23 cellular contexts compared by ENCODE assay signal in the genomic region with DNA sequence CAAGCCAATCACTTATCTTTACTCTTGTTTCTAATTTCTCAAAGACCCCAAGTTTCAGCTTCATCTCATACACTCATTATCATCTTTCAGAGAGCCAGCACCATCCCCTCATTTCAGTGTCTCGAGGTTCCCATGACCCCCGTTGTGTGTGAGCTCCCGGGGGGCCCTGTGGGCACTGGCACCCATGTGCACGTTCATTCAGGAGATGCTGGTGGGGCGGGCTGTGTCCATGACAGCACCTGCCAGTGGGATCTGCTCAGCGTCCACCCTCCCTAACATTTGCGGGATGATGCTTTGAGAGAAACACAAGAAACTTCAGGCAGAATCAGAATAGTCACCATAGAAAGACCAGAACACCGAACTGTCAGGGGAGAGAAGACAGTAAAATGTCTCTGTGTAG.
DNase-seq lines count a peak whose midpoint lies in the region; ATAC-seq, FAIRE-seq and TF ChIP-seq lines count a peak whose summit lies in the region.
"Had no signal": no experiment of that assay in that cellular context is flagged by ENCODE, and none has a peak within 500 bp of the region (broad histone marks: within the 10 kb centered on the region; RNA-seq: fewer than 3 reads in every experiment).

No MANE protein-coding gene starts in this region.

- H3K9me3 Mint-ChIP-seq in activated CD4-positive, alpha-beta memory T cell treated with anti-CD3 and anti-CD28 coated beads for 36 hours: no peaks in the 10 kb centered on the region
- H3K9me3 Mint-ChIP-seq in activated CD4-positive, alpha-beta memory T cell treated with anti-CD3 and anti-CD28 coated beads, Interleukin-2, amount 10 ng/mL, durations not matched to agents 7 days and 5 days: no peaks in the 10 kb centered on the region
- H3K9me3 Mint-ChIP-seq in activated CD8-positive, alpha-beta T cell treated with anti-CD3 and anti-CD28 coated beads, Interleukin-2, amount 10 ng/mL, durations not matched to agents 7 days and 5 days (ENCODE audit: insufficient read depth): no peaks in the 10 kb centered on the region
- H3K9me3 Mint-ChIP-seq: H9 had no signal

- H3K9me3 ChIP-seq in kidney (ENCODE audit: control insufficient read depth in 1 of 2, low read length in 2 of 2) (no peaks in the 10 kb centered on the region), mammary epithelial cell (replicated peaks; ENCODE audit: insufficient read depth, low read length) (no peaks in the 10 kb centered on the region)
- H3K9me3 ChIP-seq: MG63, Peyer's patch had no signal

- dilution Hi-C loops in mammary epithelial cell (cut with HindIII; ENCODE audit: low sequenced_read_pairs): no loop called here

- intact Hi-C loops in activated CD4-positive, alpha-beta memory T cell treated with anti-CD3 and anti-CD28 coated beads for 36 hours (cut with micrococcal nuclease): no loop called here
- intact Hi-C loops in kidney (cut with DNase I): no loop called here
- intact Hi-C loops in mammary epithelial cell (cut with micrococcal nuclease): no loop called here

- in situ Hi-C loops in mammary epithelial cell (cut with MboI; ENCODE audit: low sequenced_read_pairs in 2 of 2): loop anchor here in 1 of 2 donors (25.0 kb wide), 1 partner anchor 200 kb away; no protein-coding TSS in a partner anchor

- H3K9ac ChIP-seq in kidney (ENCODE audit: low read length in 2 of 2) (no peak overlapping the region), mammary epithelial cell (ENCODE audit: insufficient read depth, low read length) (no peak overlapping the region)

- H3K27me3 Mint-ChIP-seq in activated CD4-positive, alpha-beta memory T cell treated with anti-CD3 and anti-CD28 coated beads for 36 hours: no peaks in the 10 kb centered on the region
- H3K27me3 Mint-ChIP-seq in activated CD4-positive, alpha-beta memory T cell treated with anti-CD3 and anti-CD28 coated beads, Interleukin-2, amount 10 ng/mL, durations not matched to agents 7 days and 5 days: no peaks in the 10 kb centered on the region
- no peaks in the 10 kb centered on the region for H3K27me3 Mint-ChIP-seq in activated CD8-positive, alpha-beta T cell treated with anti-CD3 and anti-CD28 coated beads, Interleukin-2, amount 10 ng/mL, durations not matched to agents 7 days and 5 days (ENCODE audit: low read depth)

- no peak overlapping the region for H3K4me2 ChIP-seq in mammary epithelial cell (ENCODE audit: insufficient read depth, low read depth, low read length)

- no TSS peak for BruUV-seq in mammary epithelial cell (replicated peaks; lab: Mats Ljungman, UMichigan)

- H3K4me1 ChIP-seq in kidney (ENCODE audit: control insufficient read depth in 1 of 2, insufficient read depth in 1 of 2, low read depth in 1 of 2, low read length in 2 of 2) (peaks cover 0 to 3% of the 10 kb centered on the region in 2 donors), mammary epithelial cell (ENCODE audit: insufficient read depth, low read length) (peaks cover 21% of the 10 kb centered on the region)
- H3K4me1 ChIP-seq: Peyer's patch had no signal

- H3K4me3 Mint-ChIP-seq in activated CD4-positive, alpha-beta memory T cell treated with anti-CD3 and anti-CD28 coated beads for 36 hours: no peak overlapping the region
- H3K4me3 Mint-ChIP-seq in activated CD4-positive, alpha-beta memory T cell treated with anti-CD3 and anti-CD28 coated beads, Interleukin-2, amount 10 ng/mL, durations not matched to agents 7 days and 5 days: no peak overlapping the region
- no peak overlapping the region for H3K4me3 Mint-ChIP-seq in activated CD8-positive, alpha-beta T cell treated with anti-CD3 and anti-CD28 coated beads, Interleukin-2, amount 10 ng/mL, durations not matched to agents 7 days and 5 days

- peak overlapping the region; percentile 25 for H3K27ac Mint-ChIP-seq in activated CD4-positive, alpha-beta memory T cell treated with anti-CD3 and anti-CD28 coated beads for 36 hours
- no peak overlapping the region for H3K27ac Mint-ChIP-seq in activated CD4-positive, alpha-beta memory T cell treated with anti-CD3 and anti-CD28 coated beads, Interleukin-2, amount 10 ng/mL, durations not matched to agents 7 days and 5 days
- peak overlapping the region; percentile 8 for H3K27ac Mint-ChIP-seq in activated CD8-positive, alpha-beta T cell treated with anti-CD3 and anti-CD28 coated beads, Interleukin-2, amount 10 ng/mL, durations not matched to agents 7 days and 5 days
- H3K27ac Mint-ChIP-seq: H9 had no signal

- FAIRE-seq in kidney (lab: Jason Lieb, UNC): no peak
- FAIRE-seq: HTR-8/SVneo had no signal

- H4K20me1 ChIP-seq in mammary epithelial cell (ENCODE audit: insufficient read depth, low read length): no peaks in the 10 kb centered on the region

- no peak for ATAC-seq in activated CD8-positive, alpha-beta T cell treated with anti-CD3 and anti-CD28 coated beads, Interleukin-2, amount 10 ng/mL, durations not matched to agents 7 days and 5 days
- ATAC-seq in HG03571 (IDR thresholded peaks at IDR 0.05; ENCODE audit: unreplicated experiment): no peak
- ATAC-seq: Right ventricle myocardium inferior had no signal

- H3K36me3 Mint-ChIP-seq in activated CD4-positive, alpha-beta memory T cell treated with anti-CD3 and anti-CD28 coated beads for 36 hours: peaks cover 10% of the 10 kb centered on the region
- H3K36me3 Mint-ChIP-seq in activated CD4-positive, alpha-beta memory T cell treated with anti-CD3 and anti-CD28 coated beads, Interleukin-2, amount 10 ng/mL, durations not matched to agents 7 days and 5 days (ENCODE audit: low read depth): peaks cover 51% of the 10 kb centered on the region
- H3K36me3 Mint-ChIP-seq in activated CD8-positive, alpha-beta T cell treated with anti-CD3 and anti-CD28 coated beads, Interleukin-2, amount 10 ng/mL, durations not matched to agents 7 days and 5 days (ENCODE audit: low read depth): peaks cover 45% of the 10 kb centered on the region

- no peaks in the 10 kb centered on the region for H3K27me3 ChIP-seq in mammary epithelial cell (ENCODE audit: insufficient read depth, low read length)
- H3K27me3 ChIP-seq: MG63, Peyer's patch had no signal

- peaks cover 24% of the 10 kb centered on the region for H3K4me1 Mint-ChIP-seq in activated CD4-positive, alpha-beta memory T cell treated with anti-CD3 and anti-CD28 coated beads for 36 hours (ENCODE audit: low read depth)
- peaks cover 7% of the 10 kb centered on the region for H3K4me1 Mint-ChIP-seq in activated CD4-positive, alpha-beta memory T cell treated with anti-CD3 and anti-CD28 coated beads, Interleukin-2, amount 10 ng/mL, durations not matched to agents 7 days and 5 days
- H3K4me1 Mint-ChIP-seq in activated CD8-positive, alpha-beta T cell treated with anti-CD3 and anti-CD28 coated beads, Interleukin-2, amount 10 ng/mL, durations not matched to agents 7 days and 5 days (ENCODE audit: low read depth): peaks cover 9% of the 10 kb centered on the region

- 90% methylated on average over 8 of the region's 8 CpGs for WGBS in mammary epithelial cell (ENCODE audit: low coverage, missing lambda C conversion rate)

- peaks cover 9% of the 10 kb centered on the region for H3K79me2 ChIP-seq in mammary epithelial cell (ENCODE audit: insufficient read depth, low read length)

- CTCF ChIA-PET in activated CD4-positive, alpha-beta memory T cell treated with anti-CD3 and anti-CD28 coated beads for 36 hours (lab: Charles Lee): interaction anchor here (1.8 to 5.5 kb wide), 3 partner anchors 9 to 28 kb away, joined by 5 to 26 read pairs (median 6); no protein-coding TSS in a partner anchor
- CTCF ChIA-PET in activated CD4-positive, alpha-beta memory T cell treated with anti-CD3 and anti-CD28 coated beads, Interleukin-2, amount 10 ng/mL, durations not matched to agents 7 days and 5 days (lab: Charles Lee): interaction anchor here (0.9 to 2.0 kb wide), 2 partner anchors 12 to 639 kb away, joined by 3 to 10 read pairs; no protein-coding TSS in a partner anchor
- CTCF ChIA-PET in activated CD8-positive, alpha-beta T cell treated with anti-CD3 and anti-CD28 coated beads, Interleukin-2, amount 10 ng/mL, durations not matched to agents 7 days and 5 days (lab: Charles Lee): interaction anchor here (1.2 to 6.2 kb wide), 3 partner anchors 8 to 43 kb away, joined by 3 to 36 read pairs (median 8); no protein-coding TSS in a partner anchor
- CTCF ChIA-PET in mammary epithelial cell (lab: Charles Lee; ENCODE audit: low non-redundant PET): no interaction called here

- no peak for TF ChIP-seq CTCF in kidney (IDR thresholded peaks at IDR 0.05; ENCODE audit: borderline replicate concordance, extremely low read depth, insufficient read depth)
- no peak for TF ChIP-seq CTCF in mammary epithelial cell (conservative IDR thresholded peaks at IDR 0.05 in 1 of 2, IDR thresholded peaks at IDR 0.05 in 1 of 2; ENCODE audit: extremely low read depth in 1 of 2, insufficient read depth in 1 of 2, low read depth in 1 of 2, low read length in 2 of 2)

- DNase-seq in activated CD4-positive, alpha-beta memory T cell treated with anti-CD3 and anti-CD28 coated beads for 36 hours: no peak
- DNase-seq in activated CD4-positive, alpha-beta memory T cell treated with anti-CD3 and anti-CD28 coated beads, Interleukin-2, amount 10 ng/mL, durations not matched to agents 7 days and 5 days: no peak
- DNase-seq in activated CD8-positive, alpha-beta T cell treated with anti-CD3 and anti-CD28 coated beads, Interleukin-2, amount 10 ng/mL, durations not matched to agents 7 days and 5 days: no peak
- DNase-seq in kidney: peak; percentile 59
- DNase-seq in substantia nigra (lab: John Stamatoyannopoulos, UW): no peak
- DNase-seq in mammary epithelial cell: no peak
- no peak for DNase-seq in middle frontal gyrus (ENCODE audit: extremely low spot score, low spot score)
- DNase-seq: AML-193; DMS153; GDM1; H9; IMR-90; MG63; NCI-H1092; NCI-H146; NCI-H2081; NCI-H748 treated with DMSO at 0.1 percent for 48 hours; NK-92 treated with Interleukin-12 subunit alpha and Interleukin-12 subunit beta, amount 100 ng/mL, for 24 hours; Peyer's patch had no signal

- H2AFZ ChIP-seq in mammary epithelial cell (ENCODE audit: low read depth, low read length): no peak overlapping the region

- H3K27ac ChIP-seq in kidney (ENCODE audit: low read depth in 2 of 2, low read length in 2 of 2) (no peak overlapping the region), substantia nigra (ENCODE audit: low read depth, low read length, poor library complexity, severe bottlenecking) (peak overlapping the region; percentile 86), mammary epithelial cell (ENCODE audit: insufficient read depth, low read depth, low read length) (no peak overlapping the region)
- H3K27ac ChIP-seq: 22Rv1, Peyer's patch had no signal

- no peak overlapping the region for H3K4me3 ChIP-seq in kidney (ENCODE audit: low read length in 2 of 2)
- no peak overlapping the region for H3K4me3 ChIP-seq in mammary epithelial cell (replicated peaks in 1 of 3; ENCODE audit: insufficient read depth in 1 of 3, low read depth in 2 of 3, low read length in 3 of 3)
- H3K4me3 ChIP-seq: MG63, Peyer's patch had no signal

- POLR2A ChIA-PET in activated CD4-positive, alpha-beta memory T cell treated with anti-CD3 and anti-CD28 coated beads for 36 hours (lab: Charles Lee): no interaction called here
- POLR2A ChIA-PET in activated CD4-positive, alpha-beta memory T cell treated with anti-CD3 and anti-CD28 coated beads, Interleukin-2, amount 10 ng/mL, durations not matched to agents 7 days and 5 days (lab: Charles Lee): interaction anchor here (0.8 kb wide), 1 partner anchor 12 kb away, joined by 3 read pairs; no protein-coding TSS in a partner anchor
- POLR2A ChIA-PET in activated CD8-positive, alpha-beta T cell treated with anti-CD3 and anti-CD28 coated beads, Interleukin-2, amount 10 ng/mL, durations not matched to agents 7 days and 5 days (lab: Charles Lee): no interaction called here

- H3K36me3 ChIP-seq in kidney (ENCODE audit: control insufficient read depth in 1 of 2, insufficient read depth in 2 of 2, low read length in 2 of 2): peaks cover 10% of the 10 kb centered on the region in 2 donors
- H3K36me3 ChIP-seq in mammary epithelial cell (ENCODE audit: insufficient read depth, low read length): peaks cover 4% of the 10 kb centered on the region
- H3K36me3 ChIP-seq: MG63 had no signal
